ENCODE assay signal across 21 cellular contexts in genomic region chr5:172598251-172599203, GRCh38. TPM values are rescaled to one million over a fixed set of nuclear protein-coding genes. Genes with fewer than 3 reads are reported as not detected.
A peak's percentile ranks its signal among the peaks of the same experiment; 100 is the strongest.
DNase-seq lines count a peak whose midpoint lies in the region; ATAC-seq and TF ChIP-seq lines count a peak whose summit lies in the region.
"Had no signal": no experiment of that assay in that cellular context is flagged by ENCODE, and none has a peak within 500 bp of the region (broad histone marks: within the 10 kb centered on the region; RNA-seq: fewer than 3 reads in every experiment).

No MANE protein-coding gene starts in this region.

- H3K27ac ChIP-seq in subcutaneous abdominal adipose tissue (ENCODE audit: low read depth, low read length), result peak overlapping the region; percentile 75
- no peak overlapping the region for H3K27ac ChIP-seq in foreskin keratinocyte

- H3K9ac ChIP-seq in subcutaneous abdominal adipose tissue (ENCODE audit: low read length in 5 of 5), result no peak overlapping the region

- H3K36me3 ChIP-seq in subcutaneous abdominal adipose tissue (ENCODE audit: control insufficient read depth in 5 of 5, insufficient read depth in 5 of 5, low read length in 5 of 5), result no peaks in the 10 kb centered on the region
- H3K36me3 ChIP-seq: BE2C, HAP-1, MG63 had no signal

- H3K27me3 Mint-ChIP-seq in chondrocyte (ENCODE audit: low read depth) (peaks cover 8% of the 10 kb centered on the region), nephron (ENCODE audit: low read depth) (peaks cover 4% of the 10 kb centered on the region)

- no peaks in the 10 kb centered on the region for H3K9me3 Mint-ChIP-seq in chondrocyte (ENCODE audit: low read depth)
- no peaks in the 10 kb centered on the region for H3K9me3 Mint-ChIP-seq in nephron
- H3K9me3 Mint-ChIP-seq: CD8-positive, alpha-beta T cell had no signal

- ATAC-seq in left cardiac atrium, result no peak
- ATAC-seq in foreskin keratinocyte, result no peak
- ATAC-seq: CD8-positive, alpha-beta T cell had no signal

- no peaks in the 10 kb centered on the region for H3K9me3 ChIP-seq in subcutaneous abdominal adipose tissue (ENCODE audit: control insufficient read depth in 5 of 5, low read length in 5 of 5)
- H3K9me3 ChIP-seq: BE2C, HAP-1, MG63 had no signal

- H3K4me3 Mint-ChIP-seq in chondrocyte (ENCODE audit: unreplicated experiment) (no peak overlapping the region), nephron (no peak overlapping the region)
- H3K4me3 Mint-ChIP-seq: CD8-positive, alpha-beta T cell had no signal

- peaks cover 0 to 5% (median 3%) of the 10 kb centered on the region in 5 donors for H3K27me3 ChIP-seq in subcutaneous abdominal adipose tissue (ENCODE audit: control insufficient read depth in 5 of 5, insufficient read depth in 4 of 5, low read length in 5 of 5)
- no peaks in the 10 kb centered on the region for H3K27me3 ChIP-seq in foreskin keratinocyte
- H3K27me3 ChIP-seq: BE2C, MG63 had no signal

- TF ChIP-seq CTCF in chondrocyte (IDR thresholded peaks at IDR 0.05), result no peak
- TF ChIP-seq CTCF in nephron (IDR thresholded peaks at IDR 0.05; ENCODE audit: unreplicated experiment in 3 of 3), result no peak
- TF ChIP-seq CTCF in foreskin keratinocyte (conservative IDR thresholded peaks at IDR 0.05), result no peak

- H3K27ac Mint-ChIP-seq in chondrocyte (ENCODE audit: unreplicated experiment) (no peak overlapping the region), nephron (peak overlapping the region in 2 of 3 experiments; percentile 49 to 76)
- H3K27ac Mint-ChIP-seq: CD8-positive, alpha-beta T cell had no signal

- H3K4me1 ChIP-seq in subcutaneous abdominal adipose tissue (ENCODE audit: control insufficient read depth in 5 of 5, insufficient read depth in 5 of 5, low read length in 5 of 5) (peaks cover 0 to 37% (median 4%) of the 10 kb centered on the region in 5 donors), foreskin keratinocyte (no peaks in the 10 kb centered on the region)
- H3K4me1 ChIP-seq: BE2C, HAP-1 had no signal

- H3K4me3 ChIP-seq in subcutaneous abdominal adipose tissue (ENCODE audit: low read depth in 1 of 5, low read length in 5 of 5), result no peak overlapping the region
- H3K4me3 ChIP-seq: HAP-1, MG63 had no signal

- intact Hi-C loops in cardiac septum (cut with DNase I), result no loop called here
- intact Hi-C loops in left cardiac atrium (cut with DNase I), result no loop called here

- no peaks in the 10 kb centered on the region for H3K36me3 Mint-ChIP-seq in chondrocyte (ENCODE audit: low read depth)
- H3K36me3 Mint-ChIP-seq in nephron (ENCODE audit: low read depth), result no peaks in the 10 kb centered on the region
- H3K36me3 Mint-ChIP-seq: CD8-positive, alpha-beta T cell had no signal

- H3K4me1 Mint-ChIP-seq in chondrocyte (ENCODE audit: low read depth) (peaks cover 11% of the 10 kb centered on the region), nephron (peaks cover 23% of the 10 kb centered on the region)

- DNase-seq in cardiac septum (ENCODE audit: low spot score) (peak; percentile 73), left cardiac atrium (no peak), chondrocyte (ENCODE audit: low spot score) (peak; percentile 74), foreskin keratinocyte (no peak)
- no peak for DNase-seq in stimulated activated CD4-positive, alpha-beta T cell treated with anti-CD3 and anti-CD28 coated beads, Interleukin-12 subunit alpha, Interleukin-12 subunit beta, amount 100 ng/mL, for 4 hours
- DNase-seq in activated CD4-positive, alpha-beta T cell treated with anti-CD3 and anti-CD28 coated beads, Interleukin-2, amount 50 U/mL, for 4 hours, result no peak
- DNase-seq: BE2C; Calu3; CD8-positive, alpha-beta T cell; GF-D8; Kasumi-1; MG63; NCI-H1048; NCI-H1694; NCI-H2081 treated with DMSO at 0.1 percent for 48 hours; NCI-H510A; NCI-H774; SHP77 treated with DMSO at 0.1 percent for 48 hours had no signal

RNA-seq across cellular contexts. Expression of gene NEURL1B, which starts 42.5 kb away (rescaled TPM):
- 19.7 TPM for total RNA-seq in cardiac septum
- 10 to 100 TPM; 20.6 to 33.6 TPM for total RNA-seq in left cardiac atrium
- 1.2 to 5.4 TPM (median 4.9 TPM) in 3 replicates for total RNA-seq in chondrocyte
- 4.2 and 5.1 TPM in 2 replicates for total RNA-seq in foreskin keratinocyte
- 1.9 and 2.0 TPM in 2 replicates for polyA plus RNA-seq in foreskin keratinocyte

Comparison
In these comparisons a context has a peak if more than half of its experiments do, and no peak if none do; other contexts are left out.
1. DNase-seq: peak in cardiac septum (single experiment) and chondrocyte (single experiment); none in left cardiac atrium (single experiment), stimulated activated CD4-positive, alpha-beta T cell treated with anti-CD3 and anti-CD28 coated beads, Interleukin-12 subunit alpha, Interleukin-12 subunit beta, amount 100 ng/mL, for 4 hours (single experiment), activated CD4-positive, alpha-beta T cell treated with anti-CD3 and anti-CD28 coated beads, Interleukin-2, amount 50 U/mL, for 4 hours (0 of 2) and foreskin keratinocyte (0 of 2).